8 cellular contexts compared by ENCODE assay signal in the genomic region with DNA sequence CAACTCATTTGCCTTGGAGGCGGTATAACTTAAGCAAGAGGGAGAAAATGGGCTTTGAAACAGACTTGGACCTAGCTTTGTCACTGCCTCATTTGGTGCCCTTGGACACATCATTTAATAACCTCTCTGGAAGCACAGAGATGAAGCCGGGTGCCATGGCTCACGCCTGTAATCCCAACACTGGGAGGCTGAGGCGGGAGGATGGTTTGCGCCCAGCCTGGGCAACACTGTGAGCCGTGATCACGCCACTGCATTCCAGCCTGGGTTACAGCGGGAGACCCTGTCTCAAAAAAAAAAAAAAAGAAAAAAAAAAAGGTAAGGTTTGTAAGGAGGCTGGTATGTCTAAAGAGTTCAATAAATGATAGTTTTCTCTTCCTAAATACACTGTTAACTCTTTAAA. TPM values are rescaled to one million over a fixed set of nuclear protein-coding genes. Genes with fewer than 3 reads are reported as not detected.
DNase-seq lines count a peak whose midpoint lies in the region; ATAC-seq and TF ChIP-seq lines count a peak whose summit lies in the region.

No MANE protein-coding gene starts in this region.

- H3K9me3 Mint-ChIP-seq in activated naive CD4-positive, alpha-beta T cell treated with anti-CD3 and anti-CD28 coated beads, Interleukin-2, amount 50 U/mL, for 72 hours = no peaks in the 10 kb centered on the region

- peaks cover 0 to 54% (median 18%) of the 10 kb centered on the region in 9 donors for H3K36me3 ChIP-seq in heart right ventricle
- H3K36me3 ChIP-seq in left lung = peaks cover 0 to 36% of the 10 kb centered on the region in 2 donors
- peaks cover 0 to 32% (median 18%) of the 10 kb centered on the region in 4 donors for H3K36me3 ChIP-seq in upper lobe of left lung

- WGBS in heart right ventricle, 2 donors = 39 to 40% methylated on average over 8 of the region's 8 CpGs
- WGBS in upper lobe of left lung, 2 donors = 42 to 50% methylated on average over 8 of the region's 8 CpGs

- TF ChIP-seq EP300 in upper lobe of left lung (IDR thresholded peaks at IDR 0.05) = no peak

- TF ChIP-seq POLR2A in upper lobe of left lung (IDR thresholded peaks at IDR 0.05) = no peak

- DNase-seq in heart right ventricle (no peak), Right ventricle myocardium inferior (ENCODE audit: missing footprints) (no peak), left lung (no peak), upper lobe of left lung (no peak), hippocampal formation (lab: John Stamatoyannopoulos, UW) (no peak)
- DNase-seq in activated naive CD4-positive, alpha-beta T cell treated with anti-CD3 and anti-CD28 coated beads, Interleukin-2, amount 50 U/mL, for 72 hours (ENCODE audit: low spot score in 2 of 2) = no peak

- no peaks in the 10 kb centered on the region for H3K9me3 ChIP-seq in heart right ventricle
- no peaks in the 10 kb centered on the region for H3K9me3 ChIP-seq in left lung
- no peaks in the 10 kb centered on the region for H3K9me3 ChIP-seq in upper lobe of left lung

- ATAC-seq in heart right ventricle = no peak
- no peak for ATAC-seq in Right ventricle myocardium inferior
- no peak for ATAC-seq in activated naive CD4-positive, alpha-beta T cell treated with anti-CD3 and anti-CD28 coated beads, Interleukin-2, amount 50 U/mL, for 72 hours
- no peak for ATAC-seq in left lung
- ATAC-seq in upper lobe of left lung (ENCODE audit: low FRiP score in 2 of 2) = no peak
- no peak for ATAC-seq in GM21526 (IDR thresholded peaks at IDR 0.05; ENCODE audit: low FRiP score, unreplicated experiment)
- no peak for ATAC-seq in activated CD4-positive, CD25-positive, alpha-beta regulatory T cell treated with anti-CD3 and anti-CD28 coated beads, Interleukin-2, amount 50 U/mL, for 24 hours

- intact Hi-C loops in heart right ventricle (cut with DNase I) (loop anchor here in 4 of 10 donors (5.0 to 10.0 kb wide), 2 partner anchors 89 to 91 kb away; a partner anchor contains a TSS), Right ventricle myocardium inferior (cut with DNase I) (loop anchor here (5.0 kb wide), 1 partner anchor 89 kb away; a partner anchor contains a TSS), left lung (cut with DNase I) (no loop called here)

- H3K27ac ChIP-seq in heart right ventricle (peak overlapping the region in 9 of 10 donors; percentile 52 to 90 (median 85)), left lung (peak overlapping the region; percentile 70 to 84), upper lobe of left lung (peak overlapping the region in 3 of 4 donors; percentile 79 to 84 (median 82))

- peak overlapping the region; percentile 99 to 100 for H3K27ac Mint-ChIP-seq in activated naive CD4-positive, alpha-beta T cell treated with anti-CD3 and anti-CD28 coated beads, Interleukin-2, amount 50 U/mL, for 72 hours

- H3K4me1 ChIP-seq in heart right ventricle (peaks cover 0 to 27% (median 23%) of the 10 kb centered on the region in 9 donors), left lung (peaks cover 0 to 24% of the 10 kb centered on the region in 2 donors), upper lobe of left lung (peaks cover 16 to 30% (median 21%) of the 10 kb centered on the region in 4 donors)

- no peak for TF ChIP-seq CTCF in heart right ventricle (IDR thresholded peaks at IDR 0.05)
- TF ChIP-seq CTCF in left lung (IDR thresholded peaks at IDR 0.05) = no peak
- TF ChIP-seq CTCF in upper lobe of left lung (IDR thresholded peaks at IDR 0.05) = no peak

- H3K4me3 ChIP-seq in heart right ventricle (peak overlapping the region; percentile 42 to 88 (median 74)), left lung (peak overlapping the region; percentile 60 to 66), upper lobe of left lung (peak overlapping the region; percentile 68 to 94 (median 81))

- H3K36me3 Mint-ChIP-seq in activated naive CD4-positive, alpha-beta T cell treated with anti-CD3 and anti-CD28 coated beads, Interleukin-2, amount 50 U/mL, for 72 hours = peaks cover 31 to 33% of the 10 kb centered on the region in 2 donors

- H3K27me3 ChIP-seq in heart right ventricle (no peaks in the 10 kb centered on the region), left lung (no peaks in the 10 kb centered on the region), upper lobe of left lung (no peaks in the 10 kb centered on the region)

RNA-seq across cellular contexts. Expression of a gene that starts 0.8 kb away (rescaled TPM):
- 10 to 100 TPM; 42.3 to 63.2 (median 50.9) TPM for total RNA-seq in heart right ventricle
- polyA plus RNA-seq in heart right ventricle = 100 to 1,000 TPM in 1 of 2 donors, 10 to 100 TPM in 1; 67.5 to 129 TPM
- 51.2 TPM for total RNA-seq in Right ventricle myocardium inferior
- total RNA-seq in activated naive CD4-positive, alpha-beta T cell treated with anti-CD3 and anti-CD28 coated beads, Interleukin-2, amount 50 U/mL, for 72 hours = 10 to 100 TPM; 67.9 to 94.6 TPM
- 10 to 100 TPM; 44.0 to 66.8 TPM for total RNA-seq in left lung
- 10 to 100 TPM; 27.2 to 77.4 (median 47.5) TPM for total RNA-seq in upper lobe of left lung

RNA-seq across cellular contexts. Expression of a gene that starts 1.0 kb away (rescaled TPM):
- 10 to 100 TPM in 8 of 10 donors, 1 to 10 TPM in 2; 7.7 to 14.3 (median 12.7) TPM for total RNA-seq in heart right ventricle
- 10 to 100 TPM; 12.8 to 27.4 TPM for polyA plus RNA-seq in heart right ventricle
- 10.7 TPM for total RNA-seq in Right ventricle myocardium inferior
- total RNA-seq in activated naive CD4-positive, alpha-beta T cell treated with anti-CD3 and anti-CD28 coated beads, Interleukin-2, amount 50 U/mL, for 72 hours = 10 to 100 TPM; 41.3 to 45.1 TPM
- total RNA-seq in left lung = 10 to 100 TPM; 13.0 to 17.0 TPM
- 10 to 100 TPM in 4 of 6 donors, 1 to 10 TPM in 2; 8.8 to 58.7 (median 12.6) TPM for total RNA-seq in upper lobe of left lung
